ENCODE assay signal across 8 cellular contexts in genomic region chr11:8683115-8683807, GRCh38. TPM values are rescaled to one million over a fixed set of nuclear protein-coding genes. Genes with fewer than 3 reads are reported as not detected.
DNase-seq lines count a peak whose midpoint lies in the region; ATAC-seq lines count a peak whose summit lies in the region.

No MANE protein-coding gene starts in this region.

- peaks cover 76% of the 10 kb centered on the region for H3K36me3 Mint-ChIP-seq in activated T-helper 2 cell treated with anti-CD3 and anti-CD28 coated beads, Interferon-gamma antibody, Interleukin-2, Interleukin-4, amounts not matched to agents 10 μg/mL and 5 μg/mL and 100 μg/mL, durations not matched to agents 14 hours and 24 hours and 36 hours (ENCODE audit: low read depth)

- H3K4me1 Mint-ChIP-seq in activated T-helper 2 cell treated with anti-CD3 and anti-CD28 coated beads, Interferon-gamma antibody, Interleukin-2, Interleukin-4, amounts not matched to agents 10 μg/mL and 5 μg/mL and 100 μg/mL, durations not matched to agents 14 hours and 24 hours and 36 hours (ENCODE audit: low read depth) = peaks cover 40% of the 10 kb centered on the region

- H3K4me2 ChIP-seq in skeletal muscle satellite cell (ENCODE audit: low read length) = peak overlapping the region; percentile 90

- peaks cover 42% of the 10 kb centered on the region for H3K36me3 ChIP-seq in ACC112 (ENCODE audit: insufficient read depth, low read length)
- H3K36me3 ChIP-seq in skeletal muscle satellite cell (ENCODE audit: insufficient read depth, low read length) = peaks cover 44% of the 10 kb centered on the region

- H3K9ac ChIP-seq in skeletal muscle satellite cell (ENCODE audit: low read depth, low read length) = peak overlapping the region; percentile 100

- H3K27me3 ChIP-seq in ACC112 (ENCODE audit: insufficient read depth, low read length) (no peaks in the 10 kb centered on the region), skeletal muscle satellite cell (ENCODE audit: control insufficient read depth, insufficient read depth, low read length) (no peaks in the 10 kb centered on the region)

- ATAC-seq in HG02642 (IDR thresholded peaks at IDR 0.05; ENCODE audit: poor library complexity, unreplicated experiment) = peak; percentile 13
- ATAC-seq in left ventricle myocardium superior = peak; percentile 2
- ATAC-seq in GM19351 (IDR thresholded peaks at IDR 0.05; ENCODE audit: unreplicated experiment) = no peak
- no peak for ATAC-seq in HG03439 (IDR thresholded peaks at IDR 0.05; ENCODE audit: unreplicated experiment)
- ATAC-seq in HG02610 (IDR thresholded peaks at IDR 0.05; ENCODE audit: unreplicated experiment) = no peak

- H3K27ac Mint-ChIP-seq in activated T-helper 2 cell treated with anti-CD3 and anti-CD28 coated beads, Interferon-gamma antibody, Interleukin-2, Interleukin-4, amounts not matched to agents 10 μg/mL and 5 μg/mL and 100 μg/mL, durations not matched to agents 14 hours and 24 hours and 36 hours = peak overlapping the region; percentile 92

- DNase-seq in activated T-helper 2 cell treated with anti-CD3 and anti-CD28 coated beads, Interferon-gamma antibody, Interleukin-2, Interleukin-4, amounts not matched to agents 10 μg/mL and 5 μg/mL and 100 μg/mL, durations not matched to agents 14 hours and 24 hours and 36 hours (ENCODE audit: low spot score) = no peak
- DNase-seq in left ventricle myocardium superior = no peak

- no peaks in the 10 kb centered on the region for H3K9me3 Mint-ChIP-seq in activated T-helper 2 cell treated with anti-CD3 and anti-CD28 coated beads, Interferon-gamma antibody, Interleukin-2, Interleukin-4, amounts not matched to agents 10 μg/mL and 5 μg/mL and 100 μg/mL, durations not matched to agents 14 hours and 24 hours and 36 hours

- H2AFZ ChIP-seq in ACC112 (ENCODE audit: low read length, unreplicated experiment) = peak overlapping the region; percentile 68

- H3K4me1 ChIP-seq in ACC112 (ENCODE audit: control insufficient read depth, insufficient read depth, low read length, unreplicated experiment) (peaks cover 37% of the 10 kb centered on the region), skeletal muscle satellite cell (ENCODE audit: control insufficient read depth, insufficient read depth, low read length) (peaks cover 46% of the 10 kb centered on the region)

- no peaks in the 10 kb centered on the region for H3K27me3 Mint-ChIP-seq in activated T-helper 2 cell treated with anti-CD3 and anti-CD28 coated beads, Interferon-gamma antibody, Interleukin-2, Interleukin-4, amounts not matched to agents 10 μg/mL and 5 μg/mL and 100 μg/mL, durations not matched to agents 14 hours and 24 hours and 36 hours (ENCODE audit: low read depth)

- no peaks in the 10 kb centered on the region for H3K9me3 ChIP-seq in skeletal muscle satellite cell (replicated peaks; ENCODE audit: low read length)

- H3K79me2 ChIP-seq in ACC112 (ENCODE audit: control insufficient read depth, insufficient read depth, low read length, unreplicated experiment) = peaks cover 43% of the 10 kb centered on the region

- peak overlapping the region; percentile 87 for H3K27ac ChIP-seq in ACC112 (ENCODE audit: low read depth, low read length)

- H3K4me3 ChIP-seq in ACC112 (ENCODE audit: low read depth, low read length) (peak overlapping the region; percentile 100), skeletal muscle satellite cell (ENCODE audit: low read length) (peak overlapping the region; percentile 95)

- intact Hi-C loops in activated T-helper 2 cell treated with anti-CD3 and anti-CD28 coated beads, Interferon-gamma antibody, Interleukin-2, Interleukin-4, amounts not matched to agents 10 μg/mL and 5 μg/mL and 100 μg/mL, durations not matched to agents 14 hours and 24 hours and 36 hours (cut with micrococcal nuclease) = loop anchor here (2.0 to 10.0 kb wide), 4 partner anchors 282 to 892 kb away; partner anchors contain the start of genes EIF3F, TMEM9B and WEE1
- intact Hi-C loops in left ventricle myocardium superior (cut with micrococcal nuclease) = no loop called here

- peak overlapping the region; percentile 96 for H3K4me3 Mint-ChIP-seq in activated T-helper 2 cell treated with anti-CD3 and anti-CD28 coated beads, Interferon-gamma antibody, Interleukin-2, Interleukin-4, amounts not matched to agents 10 μg/mL and 5 μg/mL and 100 μg/mL, durations not matched to agents 14 hours and 24 hours and 36 hours (ENCODE audit: low read depth)

RNA-seq across cellular contexts. Expression of gene RPL27A, which starts 0.7 kb away (rescaled TPM):
- total RNA-seq in activated T-helper 2 cell treated with anti-CD3 and anti-CD28 coated beads, Interferon-gamma antibody, Interleukin-2, Interleukin-4, amounts not matched to agents 10 μg/mL and 5 μg/mL and 100 μg/mL, durations not matched to agents 14 hours and 24 hours and 36 hours = 749 and 766 TPM in 2 replicates
- total RNA-seq in left ventricle myocardium superior = 588 TPM
- total RNA-seq in skeletal muscle satellite cell (2012; rRNA removed) = 566 and 880 TPM in 2 replicates

RNA-seq across cellular contexts. Expression of gene TRIM66, which starts 0.8 kb away (rescaled TPM):
- 13.6 and 14.6 TPM in 2 replicates for total RNA-seq in activated T-helper 2 cell treated with anti-CD3 and anti-CD28 coated beads, Interferon-gamma antibody, Interleukin-2, Interleukin-4, amounts not matched to agents 10 μg/mL and 5 μg/mL and 100 μg/mL, durations not matched to agents 14 hours and 24 hours and 36 hours
- total RNA-seq in left ventricle myocardium superior = 2.6 TPM
- 1.5 and 4.6 TPM in 2 replicates for total RNA-seq in skeletal muscle satellite cell (2012; rRNA removed)

Comparison
In these comparisons a context has a peak if more than half of its experiments do, and no peak if none do; other contexts are left out.
1. ATAC-seq: peak in HG02642 (single experiment) and left ventricle myocardium superior (single experiment); none in GM19351 (single experiment), HG03439 (single experiment) and HG02610 (single experiment).